Comparison of ENCODE assay signal across 22 cellular contexts in genomic region chr5:51227963-51228515, GRCh38.
"Had no signal": no experiment of that assay in that cellular context is flagged by ENCODE, and none has a peak within 500 bp of the region (broad histone marks: within the 10 kb centered on the region; RNA-seq: fewer than 3 reads in every experiment).

No MANE protein-coding gene starts in this region.

- H3K36me3 ChIP-seq: colonic mucosa, neutrophil, sigmoid colon, thyroid gland, vagina had no signal

- H3K79me2 ChIP-seq: parathyroid adenoma had no signal

- H3K4me3 ChIP-seq: body of pancreas, colonic mucosa, lung, sigmoid colon, thyroid gland, vagina had no signal

- H2AFZ ChIP-seq: parathyroid adenoma had no signal

- H3K27ac ChIP-seq: body of pancreas, colonic mucosa, foreskin keratinocyte, neutrophil, parathyroid adenoma, sigmoid colon, vagina had no signal

- H3K9ac ChIP-seq: parathyroid adenoma had no signal

- H3K9me3 ChIP-seq: colonic mucosa, neutrophil, sigmoid colon, thyroid gland, vagina had no signal

- H3K27me3 ChIP-seq: body of pancreas, colonic mucosa, foreskin keratinocyte, neutrophil, sigmoid colon, thyroid gland, vagina had no signal

- ATAC-seq: body of pancreas; foreskin keratinocyte; left cardiac atrium; stimulated activated memory B cell treated with anti-CD40 and anti-IgM and Interleukin-4, amounts not matched to agents 10 μg/mL and 1 μg/mL and 100 μg/mL, for 72 hours had no signal

- DNase-seq: activated CD4-positive, alpha-beta T cell treated with anti-CD3 and anti-CD28 coated beads, Interleukin-2, amount 10 ng/mL, durations not matched to agents 7 days and 5 days; activated CD4-positive, CD25-positive, alpha-beta regulatory T cell; activated CD8-positive, alpha-beta memory T cell treated with anti-CD3 and anti-CD28 coated beads, Interleukin-2, amount 50 U/mL, for 48 hours; activated gamma-delta T cell treated with Interleukin-2 at 50 U/mL for 16 hours; amygdala; body of pancreas; central memory CD4-positive, alpha-beta T cell; colonic mucosa; effector CD4-positive, alpha-beta T cell; foreskin keratinocyte; glutamatergic neuron; left cardiac atrium; naive B cell; sigmoid colon; stimulated activated CD4-positive, alpha-beta T cell treated with anti-CD3 and anti-CD28 coated beads, Interleukin-12 subunit alpha, Interleukin-12 subunit beta, amount 100 ng/mL, for 4 hours; stimulated activated CD4-positive, alpha-beta T cell treated with anti-CD3 and anti-CD28 coated beads, Interleukin-2, amount 100 ng/mL, for 48 hours; thyroid gland had no signal

- H3K4me1 ChIP-seq: colonic mucosa, foreskin keratinocyte, sigmoid colon, vagina had no signal
